8 cellular contexts compared by ENCODE assay signal in the genomic region with DNA sequence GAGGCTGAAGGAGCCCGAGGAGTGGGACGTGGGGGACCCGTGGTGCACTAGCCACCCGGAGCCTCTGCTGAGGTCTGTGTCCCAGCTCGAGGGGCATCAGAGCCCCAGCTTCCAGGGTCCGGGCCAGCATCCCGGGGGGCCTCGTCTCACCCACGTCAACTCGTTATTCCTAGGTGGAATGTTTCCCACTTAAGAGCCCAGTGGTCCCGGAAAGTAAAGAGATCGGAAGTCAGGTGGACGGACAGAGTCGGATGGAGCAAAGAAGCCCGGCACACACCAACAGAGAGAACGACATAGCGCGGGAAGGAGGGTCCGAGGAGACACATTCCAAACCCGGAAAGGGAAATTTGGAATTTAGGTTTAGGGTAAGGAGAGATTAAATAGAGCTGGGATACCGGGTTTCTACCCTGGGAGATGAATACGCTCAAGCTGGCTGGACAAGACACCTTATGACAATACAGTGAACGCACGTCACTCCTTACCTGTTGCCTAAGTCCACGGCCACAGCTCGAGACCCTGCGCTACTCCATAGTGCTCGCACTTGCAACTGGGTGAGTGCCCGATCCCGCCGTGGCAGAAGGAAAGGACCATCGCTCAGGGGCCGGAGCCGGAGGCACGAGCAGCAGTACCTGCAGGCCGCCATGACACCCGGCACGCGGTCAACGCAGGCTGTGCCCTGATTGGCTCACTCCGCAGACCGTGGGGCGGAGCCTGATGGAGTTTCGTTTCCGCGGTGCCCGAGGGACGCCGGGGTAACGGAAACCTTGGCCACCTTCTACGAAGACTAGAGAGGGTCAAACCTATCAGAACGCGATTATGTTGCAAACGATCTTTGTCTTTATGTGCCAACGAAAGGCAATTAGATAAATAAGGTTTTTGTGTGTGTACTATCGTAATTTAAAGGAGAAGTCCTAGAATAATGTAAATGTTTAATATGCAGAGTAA.
A peak's percentile ranks its signal among the peaks of the same experiment; 100 is the strongest.
DNase-seq lines count a peak whose midpoint lies in the region; ATAC-seq, FAIRE-seq and TF ChIP-seq lines count a peak whose summit lies in the region.

A gene (minus strand): TSS at position 664 of the 945 bp plus-strand sequence. CDS start 21 bp downstream, at position 643.

- no peak for TF ChIP-seq CTCF in 22Rv1 (IDR thresholded peaks at IDR 0.05)
- TF ChIP-seq CTCF in brain microvascular endothelial cell (IDR thresholded peaks at IDR 0.05; ENCODE audit: low read depth, low read length, missing control alignments): no peak

- peak within 1 kb of the TSS; percentile 59 for H3K27ac ChIP-seq in 22Rv1
- H3K27ac ChIP-seq in brain microvascular endothelial cell: peak within 1 kb of the TSS; percentile 10
- no peak within 1 kb of the TSS for H3K27ac ChIP-seq in iPS DF 6.9 (ENCODE audit: low read length)

- H3K4me3 ChIP-seq in brain microvascular endothelial cell (ENCODE audit: low read depth, low read length) (peak within 1 kb of the TSS; percentile 100), iPS DF 6.9 (ENCODE audit: low read length) (peak within 1 kb of the TSS; percentile 80), skeletal muscle cell (ENCODE audit: low read depth, low read length) (peak within 1 kb of the TSS; percentile 96)

- ATAC-seq in GM18520 (IDR thresholded peaks at IDR 0.05; ENCODE audit: unreplicated experiment): peak; percentile 100
- ATAC-seq in HG03064 (IDR thresholded peaks at IDR 0.05; ENCODE audit: low read depth, unreplicated experiment): peak; percentile 100

- DNase-seq in NCI-H2107 treated with DMSO at 0.1 percent for 48 hours (lab: John Stamatoyannopoulos, UW; ENCODE audit: unreplicated experiment) (peak; percentile 91), brain microvascular endothelial cell (peak; percentile 93), iPS DF 6.9 (ENCODE audit: low read depth, low spot score) (peak; percentile 91), skeletal muscle cell (ENCODE audit: low read depth) (peak; percentile 81)

- in situ Hi-C loops in brain microvascular endothelial cell (cut with HindIII; ENCODE audit: low pct_ligation_motif_present, low sequenced_read_pairs): no loop called here

- peak; percentile 97 for FAIRE-seq in TTC549 (lab: Jason Lieb, UNC)

- H3K36me3 ChIP-seq in brain microvascular endothelial cell (replicated peaks) (no peaks in the 10 kb centered on the region), iPS DF 6.9 (ENCODE audit: control insufficient read depth, insufficient read depth, low read length) (no peaks in the 10 kb centered on the region)

- H3K9me3 ChIP-seq in iPS DF 6.9 (ENCODE audit: control insufficient read depth, insufficient read depth, low read length): no peaks in the 10 kb centered on the region

- WGBS in iPS DF 6.9 (ENCODE audit: insufficient coverage, insufficient read length): no CpG with 5 or more reads among the region's 56 CpGs

- no peaks in the 10 kb centered on the region for H3K4me1 ChIP-seq in iPS DF 6.9 (ENCODE audit: control insufficient read depth, insufficient read depth, low read length)

- H3K27me3 ChIP-seq in brain microvascular endothelial cell (replicated peaks) (no peaks in the 10 kb centered on the region), iPS DF 6.9 (ENCODE audit: control insufficient read depth, insufficient read depth, low read length) (no peaks in the 10 kb centered on the region)
